Comparison of ENCODE assay signal across 8 cellular contexts in genomic region chr3:18151199-18151598, GRCh38.
"Had no signal": no experiment of that assay in that cellular context is flagged by ENCODE, and none has a peak within 500 bp of the region (broad histone marks: within the 10 kb centered on the region; RNA-seq: fewer than 3 reads in every experiment).

No MANE protein-coding gene starts in this region.

- FAIRE-seq: H1, H54 had no signal

- H3K9me3 Mint-ChIP-seq: GM23338, H9, IgD-negative memory B cell had no signal

- H3K4me3 Mint-ChIP-seq: GM23338, H9, IgD-negative memory B cell had no signal

- H3K4me1 Mint-ChIP-seq: IgD-negative memory B cell had no signal

- H3K27ac Mint-ChIP-seq: GM23338, H9, IgD-negative memory B cell had no signal

- H3K4me2 ChIP-seq: GM23338 had no signal

- DNase-seq: H9, HCEC 1CT, KG1 had no signal

- H3K27ac ChIP-seq: HL-60 had no signal

- H3K4me3 ChIP-seq: GM23338 had no signal

- ATAC-seq: GM23338 had no signal

- H3K36me3 Mint-ChIP-seq: IgD-negative memory B cell had no signal

- H2AFZ ChIP-seq: GM23338 had no signal
